ENCODE assay signal across 18 cellular contexts in genomic region chr18:75130591-75131274, GRCh38.
DNase-seq lines count a peak whose midpoint lies in the region; ATAC-seq and TF ChIP-seq lines count a peak whose summit lies in the region.
"Had no signal": no experiment of that assay in that cellular context is flagged by ENCODE, and none has a peak within 500 bp of the region (broad histone marks: within the 10 kb centered on the region; RNA-seq: fewer than 3 reads in every experiment).

No MANE protein-coding gene starts in this region.

- peak; percentile 10 for DNase-seq in activated CD8-positive, alpha-beta memory T cell treated with anti-CD3 and anti-CD28 coated beads, Interleukin-2, amount 50 U/mL, for 48 hours
- DNase-seq in activated CD8-positive, alpha-beta memory T cell treated with anti-CD3 and anti-CD28 coated beads for 24 hours: no peak
- DNase-seq in hepatic stellate cell (ENCODE audit: low spot score) (peak; percentile 49), suprapubic skin (ENCODE audit: low spot score in 2 of 2) (peak; percentile 18 to 47), SKM-1 (lab: John Stamatoyannopoulos, UW; ENCODE audit: unreplicated experiment) (no peak)
- DNase-seq in activated T-cell treated with anti-CD3 and anti-CD28 coated beads, Interleukin-2, amount 50 U/mL, for 1 hour: no peak
- DNase-seq: activated CD4-positive, alpha-beta T cell treated with anti-CD3 and anti-CD28 coated beads, Interleukin-2, amount 10 ng/mL, durations not matched to agents 24 days and 14 days; esophagus squamous epithelium; immature natural killer cell; NCI-H1092 treated with DMSO at 0.1 percent for 48 hours; NCI-H2227 treated with DMSO at 0.1 percent for 48 hours; T-helper 1 cell had no signal

- H3K27ac ChIP-seq in suprapubic skin: no peak overlapping the region
- H3K27ac ChIP-seq: A549, esophagus squamous epithelium, tibial nerve had no signal

- H3K4me1 Mint-ChIP-seq in brain: peaks cover 23% of the 10 kb centered on the region
- H3K4me1 Mint-ChIP-seq: activated CD4-positive, alpha-beta T cell treated with anti-CD3 and anti-CD28 coated beads, Interleukin-2, amount 10 ng/mL, durations not matched to agents 24 days and 14 days had no signal

- H3K4me3 ChIP-seq in suprapubic skin: peak overlapping the region; percentile 13
- H3K4me3 ChIP-seq: A549, GM12878 had no signal

- no peaks in the 10 kb centered on the region for H3K4me1 ChIP-seq in suprapubic skin
- H3K4me1 ChIP-seq: A549 had no signal

- no peaks in the 10 kb centered on the region for H3K27me3 ChIP-seq in suprapubic skin
- H3K27me3 ChIP-seq: esophagus squamous epithelium, tibial nerve had no signal

- H3K9me3 Mint-ChIP-seq in brain: peaks cover 0 to 7% (median 0%) of the 10 kb centered on the region in 5 experiments
- H3K9me3 Mint-ChIP-seq: activated CD4-positive, alpha-beta T cell treated with anti-CD3 and anti-CD28 coated beads, Interleukin-2, amount 10 ng/mL, durations not matched to agents 24 days and 14 days; activated T-helper 2 cell treated with anti-CD3 and anti-CD28 coated beads, Interferon-gamma antibody, Interleukin-2, Interleukin-4, amounts not matched to agents 10 μg/mL and 5 μg/mL and 100 μg/mL, durations not matched to agents 14 hours and 24 hours and 36 hours had no signal

- no peaks in the 10 kb centered on the region for H3K9me3 ChIP-seq in suprapubic skin
- H3K9me3 ChIP-seq: A549, esophagus squamous epithelium, tibial nerve had no signal

- TF ChIP-seq POLR2A in suprapubic skin (IDR thresholded peaks at IDR 0.05): no peak

- no peaks in the 10 kb centered on the region for H3K36me3 ChIP-seq in suprapubic skin
- H3K36me3 ChIP-seq: esophagus squamous epithelium, tibial nerve had no signal

- no peak for TF ChIP-seq EP300 in suprapubic skin (IDR thresholded peaks at IDR 0.05)

- no peak overlapping the region for H3K4me3 Mint-ChIP-seq in brain
- H3K4me3 Mint-ChIP-seq: activated CD4-positive, alpha-beta T cell treated with anti-CD3 and anti-CD28 coated beads, Interleukin-2, amount 10 ng/mL, durations not matched to agents 24 days and 14 days; immature natural killer cell had no signal

- peak overlapping the region in 3 of 5 experiments; percentile 30 to 74 (median 52) for H3K27ac Mint-ChIP-seq in brain
- H3K27ac Mint-ChIP-seq: activated CD4-positive, alpha-beta T cell treated with anti-CD3 and anti-CD28 coated beads, Interleukin-2, amount 10 ng/mL, durations not matched to agents 24 days and 14 days; activated T-helper 2 cell treated with anti-CD3 and anti-CD28 coated beads, Interferon-gamma antibody, Interleukin-2, Interleukin-4, amounts not matched to agents 10 μg/mL and 5 μg/mL and 100 μg/mL, durations not matched to agents 14 hours and 24 hours and 36 hours had no signal

- ATAC-seq in HG03175 (IDR thresholded peaks at IDR 0.05; ENCODE audit: unreplicated experiment): no peak
- ATAC-seq: A549, GM12878 had no signal

- TF ChIP-seq CTCF in brain (conservative IDR thresholded peaks at IDR 0.05) (no peak), suprapubic skin (IDR thresholded peaks at IDR 0.05) (no peak)

- peaks cover 6% of the 10 kb centered on the region for H3K27me3 Mint-ChIP-seq in brain
- H3K27me3 Mint-ChIP-seq: activated CD4-positive, alpha-beta T cell treated with anti-CD3 and anti-CD28 coated beads, Interleukin-2, amount 10 ng/mL, durations not matched to agents 24 days and 14 days had no signal

- WGBS in suprapubic skin: 84% methylated on average over 13 of the region's 13 CpGs

- no peaks in the 10 kb centered on the region for H3K36me3 Mint-ChIP-seq in brain
- H3K36me3 Mint-ChIP-seq: immature natural killer cell had no signal

Comparison
In these comparisons a context has a peak if more than half of its experiments do, and no peak if none do; other contexts are left out.
1. DNase-seq: peak in activated CD8-positive, alpha-beta memory T cell treated with anti-CD3 and anti-CD28 coated beads, Interleukin-2, amount 50 U/mL, for 48 hours (single experiment), hepatic stellate cell (single experiment) and suprapubic skin (2 of 2); none in activated CD8-positive, alpha-beta memory T cell treated with anti-CD3 and anti-CD28 coated beads for 24 hours (single experiment), SKM-1 (single experiment) and activated T-cell treated with anti-CD3 and anti-CD28 coated beads, Interleukin-2, amount 50 U/mL, for 1 hour (single experiment).